In genomic region chr6:153131037-153131981, GRCh38 we compare ENCODE assay signal across 8 cellular contexts. TPM values are rescaled to one million over a fixed set of nuclear protein-coding genes. Genes with fewer than 3 reads are reported as not detected.
DNase-seq lines count a peak whose midpoint lies in the region; ATAC-seq and TF ChIP-seq lines count a peak whose summit lies in the region.

TSS of gene RGS17 (minus strand) at chr6:153131282. CDS start at chr6:153044018, 87,264 bp downstream.

- H3K36me3 ChIP-seq in adrenal gland (replicated peaks in 1 of 2) (no peaks in the 10 kb centered on the region), heart right ventricle (no peaks in the 10 kb centered on the region), ovary (no peaks in the 10 kb centered on the region)

- 4 to 19% (median 7%) methylated on average over 13 to 87 of the region's 89 CpGs for WGBS in adrenal gland, 4 donors
- WGBS in heart right ventricle, 2 donors: 2% methylated on average over 63 to 89 of the region's 89 CpGs
- WGBS in ovary, 3 donors: 1 to 3% (median 2%) methylated on average over 40 to 89 of the region's 89 CpGs

- H3K4me1 ChIP-seq in adrenal gland (replicated peaks in 1 of 2): peaks cover 14 to 15% of the 10 kb centered on the region in 2 donors
- peaks cover 0 to 16% (median 14%) of the 10 kb centered on the region in 9 donors for H3K4me1 ChIP-seq in heart right ventricle
- no peaks in the 10 kb centered on the region for H3K4me1 ChIP-seq in ovary (ENCODE audit: insufficient read depth)

- TF ChIP-seq POLR2A in adrenal gland (IDR thresholded peaks at IDR 0.05) (no peak), ovary (IDR thresholded peaks at IDR 0.05) (no peak)

- TF ChIP-seq CTCF in AG09319 (IDR thresholded peaks at IDR 0.05; ENCODE audit: low read depth, low read length) (no peak), adrenal gland (IDR thresholded peaks at IDR 0.05) (no peak), heart right ventricle (IDR thresholded peaks at IDR 0.05) (no peak), ovary (IDR thresholded peaks at IDR 0.05) (no peak)

- H3K9me3 ChIP-seq in adrenal gland (replicated peaks in 1 of 3): no peaks in the 10 kb centered on the region
- H3K9me3 ChIP-seq in heart right ventricle: peaks cover 0 to 13% (median 0%) of the 10 kb centered on the region in 11 donors
- no peaks in the 10 kb centered on the region for H3K9me3 ChIP-seq in ovary

- H3K4me3 ChIP-seq in adrenal gland (peak within 1 kb of the TSS in 2 of 4 donors; percentile 16 to 49), heart right ventricle (peak within 1 kb of the TSS; percentile 35 to 68 (median 66)), ovary (peak within 1 kb of the TSS; percentile 56)

- no peak within 1 kb of the TSS for H3K27ac ChIP-seq in adrenal gland
- peak within 1 kb of the TSS in 9 of 10 donors; percentile 31 to 73 (median 45) for H3K27ac ChIP-seq in heart right ventricle
- peak within 1 kb of the TSS; percentile 16 to 78 for H3K27ac ChIP-seq in ovary

- TF ChIP-seq EP300 in ovary (IDR thresholded peaks at IDR 0.05): no peak

- DNase-seq in AG09319 (ENCODE audit: extremely low read depth, low read depth): peak; percentile 32
- peak; percentile 64 for DNase-seq in NCI-H748 treated with DMSO at 0.1 percent for 48 hours (lab: John Stamatoyannopoulos, UW)
- peak in 6 of 7 donors; percentile 22 to 55 (median 36) for DNase-seq in adrenal gland
- peak; percentile 59 to 60 for DNase-seq in heart right ventricle
- DNase-seq in ovary: peak; percentile 57 to 75 (median 73)
- DNase-seq in posterior vena cava (ENCODE audit: low spot score): no peak

- peak; percentile 68 for ATAC-seq in GM18907 (IDR thresholded peaks at IDR 0.05; ENCODE audit: unreplicated experiment)
- peak; percentile 60 for ATAC-seq in HG03108 (IDR thresholded peaks at IDR 0.05; ENCODE audit: unreplicated experiment)
- peak; percentile 70 to 88 (median 82) for ATAC-seq in heart right ventricle

- peaks cover 27% of the 10 kb centered on the region for H3K27me3 ChIP-seq in adrenal gland
- H3K27me3 ChIP-seq in heart right ventricle: peaks cover 0 to 61% (median 38%) of the 10 kb centered on the region in 7 donors
- no peaks in the 10 kb centered on the region for H3K27me3 ChIP-seq in ovary

- intact Hi-C loops in adrenal gland (cut with DNase I): no loop called here
- intact Hi-C loops in heart right ventricle (cut with DNase I): no loop called here
- intact Hi-C loops in ovary (cut with DNase I): no loop called here
- intact Hi-C loops in posterior vena cava (cut with DNase I): no loop called here

RNA-seq across cellular contexts. Expression of gene RGS17, which starts in this region (rescaled TPM):
- total RNA-seq in adrenal gland: under 1 TPM in 3 of 8 donors, not detected in 5; under 0.01 to 0.39 (median 0.04) TPM
- polyA plus RNA-seq in adrenal gland: under 1 TPM; 0.10 to 0.29 (median 0.16) TPM
- under 1 TPM in 9 of 10 donors, not detected in 1; 0.04 to 0.41 (median 0.21) TPM for total RNA-seq in heart right ventricle
- under 1 TPM; 0.07 to 0.12 TPM for polyA plus RNA-seq in heart right ventricle
- under 1 TPM; 0.30 to 0.95 (median 0.46) TPM for total RNA-seq in ovary
- under 1 TPM; 0.30 to 0.60 TPM for polyA plus RNA-seq in ovary
- under 1 TPM; 0.28 to 0.62 TPM for total RNA-seq in posterior vena cava

Comparison
In these comparisons a context has a peak if more than half of its experiments do, and no peak if none do; other contexts are left out.
1. Peak in DNase-seq in adrenal gland; RNA of the gene not detected or under 1 TPM.
2. Peak in DNase-seq, ATAC-seq, H3K4me3 ChIP-seq and H3K27ac ChIP-seq in heart right ventricle; RNA of the gene not detected or under 1 TPM.
3. Peak in DNase-seq, H3K4me3 ChIP-seq and H3K27ac ChIP-seq in ovary; RNA of the gene not detected or under 1 TPM.